ENCODE assay signal across 9 cellular contexts in the genomic region with DNA sequence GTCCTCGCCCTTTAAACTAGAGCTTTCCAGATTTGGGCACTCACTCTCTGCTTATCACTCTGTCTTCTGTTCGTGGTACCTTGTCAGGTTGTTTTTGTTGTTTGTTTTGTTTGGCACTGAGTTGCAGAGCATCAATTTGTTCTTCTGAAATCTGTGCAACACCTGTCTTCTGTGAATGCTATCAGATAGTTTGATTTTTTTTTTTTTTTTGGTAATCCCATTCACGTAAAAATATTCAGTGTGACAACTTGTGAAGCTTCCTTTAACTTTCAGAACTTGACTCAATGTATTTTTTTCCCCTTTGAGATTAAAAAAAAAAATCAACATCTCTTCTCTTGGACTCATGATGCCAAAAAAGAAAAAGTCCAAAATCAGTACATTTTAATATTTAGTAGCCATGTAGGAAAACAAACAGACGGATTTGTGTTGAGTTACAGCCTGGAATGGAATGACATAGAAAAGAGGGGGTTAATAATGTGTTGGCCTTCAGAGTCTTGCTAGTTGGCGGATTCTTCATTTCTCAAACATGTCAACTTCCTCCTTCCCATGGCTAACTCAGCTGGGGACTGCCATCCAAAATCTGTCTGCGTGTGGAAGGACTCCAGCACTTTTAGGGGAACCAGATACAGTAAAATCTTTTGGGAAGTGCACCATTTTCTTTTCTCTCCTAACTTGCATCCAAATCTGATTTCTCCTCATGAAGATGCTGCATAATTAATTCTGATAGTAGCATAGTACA. TPM values are rescaled to one million over a fixed set of nuclear protein-coding genes. Genes with fewer than 3 reads are reported as not detected.
A peak's percentile ranks its signal among the peaks of the same experiment; 100 is the strongest.
DNase-seq lines count a peak whose midpoint lies in the region; ATAC-seq and TF ChIP-seq lines count a peak whose summit lies in the region.
"Had no signal": no experiment of that assay in that cellular context is flagged by ENCODE, and none has a peak within 500 bp of the region (broad histone marks: within the 10 kb centered on the region; RNA-seq: fewer than 3 reads in every experiment).

No MANE protein-coding gene starts in this region.

- CTCF ChIA-PET in activated naive CD4-positive, alpha-beta T cell treated with anti-CD3 and anti-CD28 coated beads for 36 hours (lab: Charles Lee): no interaction called here

- H3K4me3 Mint-ChIP-seq in activated naive CD4-positive, alpha-beta T cell treated with anti-CD3 and anti-CD28 coated beads for 36 hours: peak overlapping the region; percentile 58
- peak overlapping the region; percentile 77 for H3K4me3 Mint-ChIP-seq in activated naive CD8-positive, alpha-beta T cell treated with anti-CD3 and anti-CD28 coated beads for 36 hours

- H3K9ac ChIP-seq in stomach smooth muscle (ENCODE audit: low read length in 2 of 2): peak overlapping the region in 1 of 2 donors; percentile 55

- H3K9me3 Mint-ChIP-seq in activated naive CD4-positive, alpha-beta T cell treated with anti-CD3 and anti-CD28 coated beads for 36 hours: no peaks in the 10 kb centered on the region
- H3K9me3 Mint-ChIP-seq in activated naive CD4-positive, alpha-beta T cell treated with anti-CD3 and anti-CD28 coated beads, Interleukin-2, amount 50 U/mL, for 72 hours: no peaks in the 10 kb centered on the region
- no peaks in the 10 kb centered on the region for H3K9me3 Mint-ChIP-seq in activated naive CD8-positive, alpha-beta T cell treated with anti-CD3 and anti-CD28 coated beads for 36 hours

- no peak overlapping the region for H3K27ac ChIP-seq in stomach smooth muscle (ENCODE audit: low read length)

- no peak for ATAC-seq in activated naive CD4-positive, alpha-beta T cell treated with anti-CD3 and anti-CD28 coated beads, Interleukin-2, amount 50 U/mL, for 72 hours

- no peak overlapping the region for H3K27ac Mint-ChIP-seq in activated naive CD4-positive, alpha-beta T cell treated with anti-CD3 and anti-CD28 coated beads for 36 hours
- H3K27ac Mint-ChIP-seq in activated naive CD4-positive, alpha-beta T cell treated with anti-CD3 and anti-CD28 coated beads, Interleukin-2, amount 50 U/mL, for 72 hours: no peak overlapping the region
- no peak overlapping the region for H3K27ac Mint-ChIP-seq in activated naive CD8-positive, alpha-beta T cell treated with anti-CD3 and anti-CD28 coated beads for 36 hours

- intact Hi-C loops in activated naive CD4-positive, alpha-beta T cell treated with anti-CD3 and anti-CD28 coated beads for 36 hours (cut with micrococcal nuclease): no loop called here

- peaks cover 58% of the 10 kb centered on the region for H3K27me3 Mint-ChIP-seq in activated naive CD4-positive, alpha-beta T cell treated with anti-CD3 and anti-CD28 coated beads for 36 hours (ENCODE audit: low read depth)
- H3K27me3 Mint-ChIP-seq in activated naive CD8-positive, alpha-beta T cell treated with anti-CD3 and anti-CD28 coated beads for 36 hours: peaks cover 82% of the 10 kb centered on the region

- TF ChIP-seq CTCF in kidney epithelial cell (IDR thresholded peaks at IDR 0.05; ENCODE audit: insufficient read depth, low read length, poor library complexity, severe bottlenecking): no peak

- H3K36me3 Mint-ChIP-seq in activated naive CD4-positive, alpha-beta T cell treated with anti-CD3 and anti-CD28 coated beads for 36 hours (ENCODE audit: low read depth): no peaks in the 10 kb centered on the region
- H3K36me3 Mint-ChIP-seq in activated naive CD4-positive, alpha-beta T cell treated with anti-CD3 and anti-CD28 coated beads, Interleukin-2, amount 50 U/mL, for 72 hours: peaks cover 16 to 21% of the 10 kb centered on the region in 2 donors
- no peaks in the 10 kb centered on the region for H3K36me3 Mint-ChIP-seq in activated naive CD8-positive, alpha-beta T cell treated with anti-CD3 and anti-CD28 coated beads for 36 hours

- no peak for DNase-seq in activated naive CD4-positive, alpha-beta T cell treated with anti-CD3 and anti-CD28 coated beads for 36 hours
- no peak for DNase-seq in activated naive CD4-positive, alpha-beta T cell treated with anti-CD3 and anti-CD28 coated beads, Interleukin-2, amount 50 U/mL, for 72 hours (ENCODE audit: low spot score in 2 of 2)
- no peak for DNase-seq in activated naive CD8-positive, alpha-beta T cell treated with anti-CD3 and anti-CD28 coated beads for 36 hours
- DNase-seq in kidney epithelial cell (ENCODE audit: low read depth) (no peak), HT-29 (ENCODE audit: low spot score) (no peak), NCI-H2196 (lab: John Stamatoyannopoulos, UW; ENCODE audit: unreplicated experiment) (no peak), pons (ENCODE audit: low spot score) (no peak)
- DNase-seq: stimulated activated CD4-positive, alpha-beta T cell treated with anti-CD3 and anti-CD28 coated beads, Interleukin-4, amount 100 ng/mL, for 4 hours had no signal

- H3K4me1 ChIP-seq in stomach smooth muscle (ENCODE audit: control insufficient read depth, insufficient read depth, low read length): peaks cover 9% of the 10 kb centered on the region

- H3K4me3 ChIP-seq in kidney epithelial cell (ENCODE audit: low read depth, low read length) (peak overlapping the region; percentile 49), stomach smooth muscle (ENCODE audit: low read length in 2 of 2) (peak overlapping the region; percentile 76 to 79)

- H3K27me3 ChIP-seq in kidney epithelial cell (ENCODE audit: control insufficient read depth, insufficient read depth, low read length) (peaks cover 24% of the 10 kb centered on the region), stomach smooth muscle (ENCODE audit: control insufficient read depth in 1 of 2, insufficient read depth in 2 of 2, low read length in 2 of 2) (peaks cover 0 to 14% of the 10 kb centered on the region in 2 donors)

- H3K9me3 ChIP-seq in stomach smooth muscle (ENCODE audit: control insufficient read depth in 2 of 2, low read length in 2 of 2): no peaks in the 10 kb centered on the region

- H3K36me3 ChIP-seq in kidney epithelial cell (ENCODE audit: control insufficient read depth, insufficient read depth, low read length): no peaks in the 10 kb centered on the region
- H3K36me3 ChIP-seq in stomach smooth muscle (ENCODE audit: control insufficient read depth in 2 of 2, insufficient read depth in 2 of 2, low read length in 2 of 2): no peaks in the 10 kb centered on the region

- peaks cover 13% of the 10 kb centered on the region for H3K4me1 Mint-ChIP-seq in activated naive CD4-positive, alpha-beta T cell treated with anti-CD3 and anti-CD28 coated beads for 36 hours (ENCODE audit: low read depth)
- H3K4me1 Mint-ChIP-seq in activated naive CD8-positive, alpha-beta T cell treated with anti-CD3 and anti-CD28 coated beads for 36 hours: peaks cover 6% of the 10 kb centered on the region

RNA-seq across cellular contexts. Expression of gene TMEM178A, which starts 1.6 kb away (rescaled TPM):
- under 1 TPM; 0.25 to 0.55 TPM for total RNA-seq in activated naive CD4-positive, alpha-beta T cell treated with anti-CD3 and anti-CD28 coated beads for 36 hours
- total RNA-seq in activated naive CD4-positive, alpha-beta T cell treated with anti-CD3 and anti-CD28 coated beads, Interleukin-2, amount 50 U/mL, for 72 hours: under 1 TPM; 0.30 to 0.86 TPM
- under 1 TPM; 0.16 TPM for total RNA-seq in activated naive CD8-positive, alpha-beta T cell treated with anti-CD3 and anti-CD28 coated beads for 36 hours
- 1.7 and 2.8 TPM in 2 replicates for total RNA-seq in kidney epithelial cell
- not detected in 2 replicates for total RNA-seq in HT-29 (2014; rRNA removed; shearing (Covaris generic))
